Comparison of ENCODE assay signal across 13 cellular contexts in the genomic region with DNA sequence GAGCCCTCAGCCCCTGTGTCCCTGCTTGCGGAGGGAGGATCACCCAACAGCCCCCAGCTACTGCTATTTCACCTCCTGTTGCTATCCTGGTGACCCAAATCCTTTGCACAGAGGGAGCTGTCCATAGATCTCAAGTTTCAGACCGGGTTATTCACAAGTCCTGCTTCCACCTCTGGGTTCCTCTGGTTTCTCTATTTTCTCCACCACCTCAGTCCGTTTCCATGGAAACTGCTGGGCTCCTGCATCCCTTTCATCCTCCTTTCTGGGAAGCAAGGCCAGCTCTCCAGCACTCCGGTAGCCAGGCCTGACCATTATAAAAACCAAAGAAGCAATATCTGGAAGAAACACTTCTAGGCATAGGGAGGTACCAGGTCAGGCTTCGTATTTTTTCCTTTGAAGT. TPM values are rescaled to one million over a fixed set of nuclear protein-coding genes. Genes with fewer than 3 reads are reported as not detected.
"Had no signal": no experiment of that assay in that cellular context is flagged by ENCODE, and none has a peak within 500 bp of the region (broad histone marks: within the 10 kb centered on the region; RNA-seq: fewer than 3 reads in every experiment).

No MANE protein-coding gene starts in this region.

- H3K4me3 ChIP-seq: pancreas, sigmoid colon, spleen, upper lobe of right lung had no signal

- H3K27ac ChIP-seq: pancreas, sigmoid colon, spleen, upper lobe of right lung had no signal

- H3K27ac Mint-ChIP-seq: activated naive CD4-positive, alpha-beta T cell treated with anti-CD3 and anti-CD28 coated beads, Interleukin-2, amount 10 ng/mL, durations not matched to agents 7 days and 5 days; activated T-cell treated with anti-CD3 and anti-CD28 coated beads, Interleukin-2, amount 50 U/mL, for 24 hours; stimulated activated naive CD8-positive, alpha-beta T cell treated with anti-CD3 and anti-CD28 coated beads, Interleukin-15, Interleukin-2, amounts not matched to agents 100 ng/mL and 50 ng/mL, for 24 hours; T-cell had no signal

- DNase-seq: activated CD4-positive, alpha-beta T cell treated with anti-CD3 and anti-CD28 coated beads for 1 hour; activated CD4-positive, alpha-beta T cell treated with anti-CD3 and anti-CD28 coated beads, Interleukin-2, amount 50 U/mL, for 48 hours; activated naive CD4-positive, alpha-beta T cell treated with anti-CD3 and anti-CD28 coated beads, Interleukin-2, amount 10 ng/mL, durations not matched to agents 7 days and 5 days; activated T-cell treated with anti-CD3 and anti-CD28 coated beads, Interleukin-2, amount 50 U/mL, for 24 hours; kidney; sigmoid colon; spleen; T-cell; T1000; upper lobe of right lung had no signal

- H3K4me3 Mint-ChIP-seq: activated naive CD4-positive, alpha-beta T cell treated with anti-CD3 and anti-CD28 coated beads, Interleukin-2, amount 10 ng/mL, durations not matched to agents 7 days and 5 days; activated T-cell treated with anti-CD3 and anti-CD28 coated beads, Interleukin-2, amount 50 U/mL, for 24 hours; neural crest cell; stimulated activated naive CD8-positive, alpha-beta T cell treated with anti-CD3 and anti-CD28 coated beads, Interleukin-15, Interleukin-2, amounts not matched to agents 100 ng/mL and 50 ng/mL, for 24 hours; T-cell had no signal

- ATAC-seq: pancreas, T-cell, upper lobe of right lung had no signal

- H3K36me3 Mint-ChIP-seq: activated naive CD4-positive, alpha-beta T cell treated with anti-CD3 and anti-CD28 coated beads, Interleukin-2, amount 10 ng/mL, durations not matched to agents 7 days and 5 days; T-cell had no signal

- H3K9me3 Mint-ChIP-seq: activated naive CD4-positive, alpha-beta T cell treated with anti-CD3 and anti-CD28 coated beads, Interleukin-2, amount 10 ng/mL, durations not matched to agents 7 days and 5 days; activated T-cell treated with anti-CD3 and anti-CD28 coated beads, Interleukin-2, amount 50 U/mL, for 24 hours; neural crest cell; stimulated activated naive CD8-positive, alpha-beta T cell treated with anti-CD3 and anti-CD28 coated beads, Interleukin-15, Interleukin-2, amounts not matched to agents 100 ng/mL and 50 ng/mL, for 24 hours; T-cell had no signal

- H3K36me3 ChIP-seq: pancreas, sigmoid colon, spleen, upper lobe of right lung had no signal

RNA-seq across cellular contexts. Expression of a gene that starts 4.8 kb away (rescaled TPM):
- total RNA-seq: neural crest cell, spleen, T-cell had no signal
